1 cellular context compared by ENCODE assay signal in the genomic region with DNA sequence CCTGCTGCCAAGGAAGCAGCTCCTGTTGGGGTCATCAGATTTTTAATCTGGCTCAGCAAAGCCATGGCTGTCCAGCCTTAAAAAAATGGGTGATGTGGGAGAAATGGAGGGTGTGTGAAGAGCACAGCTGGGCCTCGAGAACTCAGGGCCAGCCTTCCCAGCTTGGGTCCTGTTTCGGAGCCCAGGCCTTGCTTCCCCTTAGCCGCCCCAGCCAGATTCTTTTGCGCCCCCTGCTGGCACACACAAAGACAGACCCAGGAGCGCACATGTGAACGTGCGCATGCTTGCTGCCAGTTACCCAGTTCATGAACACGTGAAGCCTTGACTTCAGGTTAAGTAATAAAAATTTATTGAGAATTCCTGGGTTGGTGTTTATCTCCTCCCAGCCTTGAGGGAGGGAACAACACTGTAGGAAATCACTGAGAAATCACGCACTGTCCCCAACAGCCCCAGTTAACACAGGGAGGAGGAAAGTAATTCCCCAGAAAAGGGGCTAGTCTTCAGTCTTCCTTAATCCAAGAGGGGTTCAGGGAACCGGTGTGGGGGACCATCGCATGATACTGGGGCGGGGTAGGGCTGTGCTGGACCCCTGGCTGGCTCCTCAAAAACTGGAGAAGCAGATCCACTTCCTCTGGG.
A peak's percentile ranks its signal among the peaks of the same experiment; 100 is the strongest.
TF ChIP-seq lines count a peak whose summit lies in the region.

No MANE protein-coding gene starts in this region.

TF ChIP-seq in HEK293, 187 proteins besides CTCF, POLR2A, EP300 and RAD21 (continued from another document and continues in another):
- TF ChIP-seq PRDM10 (tag by site-specific recombination; IDR thresholded peaks at IDR 0.05) (no peak), ZSCAN5A (tag by site-specific recombination; IDR thresholded peaks at IDR 0.05) (no peak), ZBTB6 (tag by site-specific recombination; IDR thresholded peaks at IDR 0.05) (no peak), ZNF155 (tag by site-specific recombination; IDR thresholded peaks at IDR 0.05) (no peak), ZNF354C (tag by site-specific recombination; IDR thresholded peaks at IDR 0.05; ENCODE audit: borderline replicate concordance, low read depth) (no peak), OSR2 (tag by site-specific recombination; IDR thresholded peaks at IDR 0.05) (no peak), ZNF621 (tag by site-specific recombination; IDR thresholded peaks at IDR 0.05) (no peak), REPIN1 (tag by site-specific recombination; IDR thresholded peaks at IDR 0.05; ENCODE audit: low read depth) (no peak), MZF1 (tag by site-specific recombination; IDR thresholded peaks at IDR 0.05; ENCODE audit: borderline replicate concordance) (no peak), SP3 (tag by site-specific recombination; IDR thresholded peaks at IDR 0.05) (peak; percentile 25; the same call in 1 of the 2 replicates), ZNF449 (tag by site-specific recombination; IDR thresholded peaks at IDR 0.05) (peak; percentile 16; the same call in 1 of the 2 replicates), ZBTB48 (tag by site-specific recombination; IDR thresholded peaks at IDR 0.05) (peak; percentile 33; the same call in 1 of the 2 replicates), KLF16 (tag by site-specific recombination; IDR thresholded peaks at IDR 0.05) (0 out of 2 replicates have a peak, but pooled peaks have one; percentile 30), ZNF391 (tag by site-specific recombination; IDR thresholded peaks at IDR 0.05; ENCODE audit: borderline replicate concordance, low read depth) (0 out of 2 replicates have a peak, but pooled peaks have one; percentile 35), ZBTB44 (tag by site-specific recombination; IDR thresholded peaks at IDR 0.05) (peak; percentile 42; the same call in 1 of the 2 replicates), ZNF169 (tag by site-specific recombination; IDR thresholded peaks at IDR 0.05) (no peak), ZBTB1 (tag by site-specific recombination; IDR thresholded peaks at IDR 0.05) (no peak), ZNF426 (tag by site-specific recombination; IDR thresholded peaks at IDR 0.05) (no peak), ZBTB8A (tag by site-specific recombination; IDR thresholded peaks at IDR 0.05) (peak; percentile 70), TCF7L2 (IDR thresholded peaks at IDR 0.05; ENCODE audit: borderline replicate concordance, low read depth, low read length) (no peak), ZNF366 (tag by site-specific recombination; conservative IDR thresholded peaks at IDR 0.05) (no peak; the same call in 1 of the 2 replicates), TRIM28 (IDR thresholded peaks at IDR 0.05; ENCODE audit: borderline replicate concordance, low read length) (no peak), ZNF785 (tag by site-specific recombination; IDR thresholded peaks at IDR 0.05) (no peak), ZBTB17 (tag by site-specific recombination; IDR thresholded peaks at IDR 0.05) (peak; percentile 62), KLF8 (tag by site-specific recombination; IDR thresholded peaks at IDR 0.05) (peak; percentile 58; the same call in 1 of the 2 replicates), ZNF624 (tag by site-specific recombination; IDR thresholded peaks at IDR 0.05) (no peak), ZNF324 (tag by site-specific recombination; IDR thresholded peaks at IDR 0.05) (no peak), ZBTB7A (tag by site-specific recombination; IDR thresholded peaks at IDR 0.05; ENCODE audit: low read depth) (no peak), SP7 (tag by site-specific recombination; IDR thresholded peaks at IDR 0.05) (peak; percentile 22), ZNF24 (tag by site-specific recombination; IDR thresholded peaks at IDR 0.05) (peak; percentile 66; the same call in 1 of the 2 replicates), WT1 (tag by site-specific recombination; IDR thresholded peaks at IDR 0.05) (peak; percentile 81), ZNF658 (tag by site-specific recombination; IDR thresholded peaks at IDR 0.05) (no peak), KLF1 (tag by site-specific recombination; IDR thresholded peaks at IDR 0.05) (peak; percentile 9; the same call in 1 of the 2 replicates), SP2 (tag by site-specific recombination; IDR thresholded peaks at IDR 0.05) (peak; percentile 24), ZNF600 (tag by site-specific recombination; IDR thresholded peaks at IDR 0.05) (peak; percentile 34; the same call in 1 of the 2 replicates), ZXDB (tag by site-specific recombination; IDR thresholded peaks at IDR 0.05) (peak; percentile 51; the same call in 1 of the 2 replicates), ZNF302 (tag by site-specific recombination; IDR thresholded peaks at IDR 0.05; ENCODE audit: low read depth) (no peak), ZEB2 (tag by site-specific recombination; IDR thresholded peaks at IDR 0.05) (0 out of 2 replicates have a peak, but pooled peaks have one; percentile 19), FEZF1 (tag by site-specific recombination; IDR thresholded peaks at IDR 0.05) (no peak), HOXD13 (CRISPR knock-in tag; IDR thresholded peaks at IDR 0.05; ENCODE audit: borderline replicate concordance) (no peak), ZNF394 (tag by site-specific recombination; IDR thresholded peaks at IDR 0.05; ENCODE audit: borderline replicate concordance) (0 out of 2 replicates have a peak, but pooled peaks have one; percentile 18), ZNF2 (tag by site-specific recombination; IDR thresholded peaks at IDR 0.05) (peak; percentile 87), ZNF629 (tag by site-specific recombination; IDR thresholded peaks at IDR 0.05) (peak; percentile 56; the same call in 1 of the 2 replicates), ZNF341 (tag by site-specific recombination; IDR thresholded peaks at IDR 0.05; ENCODE audit: low read depth) (peak; percentile 50), ZNF692 (tag by site-specific recombination; IDR thresholded peaks at IDR 0.05) (peak; percentile 60; the same call in 1 of the 2 replicates), ZNF776 (tag by site-specific recombination; IDR thresholded peaks at IDR 0.05; ENCODE audit: borderline replicate concordance) (no peak), HOXA7 (CRISPR knock-in tag; IDR thresholded peaks at IDR 0.05; ENCODE audit: borderline replicate concordance) (no peak), ZSCAN30 (tag by site-specific recombination; IDR thresholded peaks at IDR 0.05) (peak; percentile 89), SCRT1 (tag by site-specific recombination; IDR thresholded peaks at IDR 0.05; ENCODE audit: borderline replicate concordance) (no peak), SETDB1 (IDR thresholded peaks at IDR 0.05; ENCODE audit: insufficient read length, low read length) (no peak), ZSCAN23 (tag by site-specific recombination; IDR thresholded peaks at IDR 0.05) (no peak), ZNF239 (tag by site-specific recombination; IDR thresholded peaks at IDR 0.05) (no peak)
- TF ChIP-seq, protein P1, sequence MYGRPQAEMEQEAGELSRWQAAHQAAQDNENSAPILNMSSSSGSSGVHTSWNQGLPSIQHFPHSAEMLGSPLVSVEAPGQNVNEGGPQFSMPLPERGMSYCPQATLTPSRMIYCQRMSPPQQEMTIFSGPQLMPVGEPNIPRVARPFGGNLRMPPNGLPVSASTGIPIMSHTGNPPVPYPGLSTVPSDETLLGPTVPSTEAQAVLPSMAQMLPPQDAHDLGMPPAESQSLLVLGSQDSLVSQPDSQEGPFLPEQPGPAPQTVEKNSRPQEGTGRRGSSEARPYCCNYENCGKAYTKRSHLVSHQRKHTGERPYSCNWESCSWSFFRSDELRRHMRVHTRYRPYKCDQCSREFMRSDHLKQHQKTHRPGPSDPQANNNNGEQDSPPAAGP (tag by site-specific recombination; IDR thresholded peaks at IDR 0.05): peak; percentile 54; the same call in 1 of the 2 replicates
- TF ChIP-seq, protein P2, sequence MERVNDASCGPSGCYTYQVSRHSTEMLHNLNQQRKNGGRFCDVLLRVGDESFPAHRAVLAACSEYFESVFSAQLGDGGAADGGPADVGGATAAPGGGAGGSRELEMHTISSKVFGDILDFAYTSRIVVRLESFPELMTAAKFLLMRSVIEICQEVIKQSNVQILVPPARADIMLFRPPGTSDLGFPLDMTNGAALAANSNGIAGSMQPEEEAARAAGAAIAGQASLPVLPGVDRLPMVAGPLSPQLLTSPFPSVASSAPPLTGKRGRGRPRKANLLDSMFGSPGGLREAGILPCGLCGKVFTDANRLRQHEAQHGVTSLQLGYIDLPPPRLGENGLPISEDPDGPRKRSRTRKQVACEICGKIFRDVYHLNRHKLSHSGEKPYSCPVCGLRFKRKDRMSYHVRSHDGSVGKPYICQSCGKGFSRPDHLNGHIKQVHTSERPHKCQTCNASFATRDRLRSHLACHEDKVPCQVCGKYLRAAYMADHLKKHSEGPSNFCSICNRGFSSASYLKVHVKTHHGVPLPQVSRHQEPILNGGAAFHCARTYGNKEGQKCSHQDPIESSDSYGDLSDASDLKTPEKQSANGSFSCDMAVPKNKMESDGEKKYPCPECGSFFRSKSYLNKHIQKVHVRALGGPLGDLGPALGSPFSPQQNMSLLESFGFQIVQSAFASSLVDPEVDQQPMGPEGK (tag by site-specific recombination; IDR thresholded peaks at IDR 0.05): peak; percentile 54
